ENCODE assay signal across 13 cellular contexts in genomic region chr6:42239333-42239732, GRCh38. TPM values are rescaled to one million over a fixed set of nuclear protein-coding genes. Genes with fewer than 3 reads are reported as not detected.
DNase-seq lines count a peak whose midpoint lies in the region; ATAC-seq and TF ChIP-seq lines count a peak whose summit lies in the region.
"Had no signal": no experiment of that assay in that cellular context is flagged by ENCODE, and none has a peak within 500 bp of the region (broad histone marks: within the 10 kb centered on the region; RNA-seq: fewer than 3 reads in every experiment).

No MANE protein-coding gene starts in this region.

- no peaks in the 10 kb centered on the region for H3K9me2 ChIP-seq in GM23248 (ENCODE audit: insufficient read depth)

- peak overlapping the region; percentile 42 for H3K4me2 ChIP-seq in GM23248 (ENCODE audit: unreplicated experiment)

- no peak for ATAC-seq in CD8-positive, alpha-beta T cell
- peak; percentile 16 for ATAC-seq in left lung
- no peak for ATAC-seq in GM21723 (IDR thresholded peaks at IDR 0.05; ENCODE audit: unreplicated experiment)
- no peak for ATAC-seq in naive thymus-derived CD8-positive, alpha-beta T cell

- peaks cover 21% of the 10 kb centered on the region for H3F3A ChIP-seq in GM23248 (ENCODE audit: insufficient read depth)

- no peak overlapping the region for H3K4me3 ChIP-seq in CD8-positive, alpha-beta T cell (ENCODE audit: low read depth, low read length)
- H3K4me3 ChIP-seq in GM23248 (no peak overlapping the region), left lung (no peak overlapping the region)
- H3K4me3 ChIP-seq: prostate gland had no signal

- in situ Hi-C loops in GM23248 (cut with MboI), result no loop called here

- no peaks in the 10 kb centered on the region for H4K20me1 ChIP-seq in GM23248 (ENCODE audit: insufficient read depth)

- no peaks in the 10 kb centered on the region for H3K9me3 Mint-ChIP-seq in CD8-positive, alpha-beta T cell
- no peaks in the 10 kb centered on the region for H3K9me3 Mint-ChIP-seq in activated T-helper 1 cell treated with anti-CD3 and anti-CD28 coated beads, Interleukin-12 subunit alpha, Interleukin-12 subunit beta, Interleukin-2, Interleukin-4 antibody, amounts not matched to agents 30 ng/mL and 10 ng/mL and 1 ng/mL, durations not matched to agents 14 hours and 24 hours and 36 hours
- H3K9me3 Mint-ChIP-seq in naive thymus-derived CD8-positive, alpha-beta T cell, result no peaks in the 10 kb centered on the region
- H3K9me3 Mint-ChIP-seq: CD8-positive, alpha-beta memory T cell had no signal

- H3K27me3 ChIP-seq in CD8-positive, alpha-beta T cell (ENCODE audit: insufficient read depth, low read length), result no peaks in the 10 kb centered on the region
- H3K27me3 ChIP-seq in GM23248 (replicated peaks; ENCODE audit: insufficient read depth), result no peaks in the 10 kb centered on the region
- no peaks in the 10 kb centered on the region for H3K27me3 ChIP-seq in left lung

- H3K9ac ChIP-seq in GM23248, result peak overlapping the region; percentile 27; the same call in 1 of the 2 replicates

- no peak for TF ChIP-seq CTCF in CD8-positive, alpha-beta T cell (IDR thresholded peaks at IDR 0.05)
- TF ChIP-seq CTCF in left lung (IDR thresholded peaks at IDR 0.05), result no peak

- POLR2A ChIA-PET in CD8-positive, alpha-beta T cell (lab: Charles Lee), result no interaction called here
- POLR2A ChIA-PET in naive thymus-derived CD8-positive, alpha-beta T cell (lab: Charles Lee), result no interaction called here

- H3K4me1 Mint-ChIP-seq in CD8-positive, alpha-beta T cell (ENCODE audit: low read depth), result no peaks in the 10 kb centered on the region
- peaks cover 6% of the 10 kb centered on the region for H3K4me1 Mint-ChIP-seq in activated T-helper 1 cell treated with anti-CD3 and anti-CD28 coated beads, Interleukin-12 subunit alpha, Interleukin-12 subunit beta, Interleukin-2, Interleukin-4 antibody, amounts not matched to agents 30 ng/mL and 10 ng/mL and 1 ng/mL, durations not matched to agents 14 hours and 24 hours and 36 hours (ENCODE audit: low read depth)
- H3K4me1 Mint-ChIP-seq in naive thymus-derived CD8-positive, alpha-beta T cell, result no peaks in the 10 kb centered on the region

- no peak for DNase-seq in CD8-positive, alpha-beta T cell
- DNase-seq in GM23248, result no peak
- no peak for DNase-seq in activated T-helper 1 cell treated with anti-CD3 and anti-CD28 coated beads, Interleukin-12 subunit alpha, Interleukin-12 subunit beta, Interleukin-2, Interleukin-4 antibody, amounts not matched to agents 30 ng/mL and 10 ng/mL and 1 ng/mL, durations not matched to agents 14 hours and 24 hours and 36 hours (ENCODE audit: low spot score)
- DNase-seq in left lung, result no peak
- DNase-seq in SHP77 treated with DMSO at 0.1 percent for 48 hours (lab: John Stamatoyannopoulos, UW), result no peak
- no peak for DNase-seq in retina
- DNase-seq in naive thymus-derived CD8-positive, alpha-beta T cell, result no peak
- DNase-seq: anterior cingulate cortex; CD8-positive, alpha-beta memory T cell; GOT3; NCI-H1694 had no signal

- no peak overlapping the region for H3K27ac ChIP-seq in CD8-positive, alpha-beta T cell (ENCODE audit: low read depth, low read length)
- peak overlapping the region; percentile 69 for H3K27ac ChIP-seq in GM23248
- H3K27ac ChIP-seq in left lung, result no peak overlapping the region
- H3K27ac ChIP-seq: prostate gland had no signal

- H3K79me2 ChIP-seq in GM23248 (ENCODE audit: insufficient read depth), result no peaks in the 10 kb centered on the region

- H2AFZ ChIP-seq in GM23248, result peak overlapping the region; percentile 63

- peaks cover 38% of the 10 kb centered on the region for H3K36me3 ChIP-seq in CD8-positive, alpha-beta T cell (ENCODE audit: insufficient read depth, low read length)
- no peaks in the 10 kb centered on the region for H3K36me3 ChIP-seq in GM23248 (ENCODE audit: low read depth)
- peaks cover 0 to 44% of the 10 kb centered on the region in 2 donors for H3K36me3 ChIP-seq in left lung

- peak overlapping the region; percentile 20 for H3K27ac Mint-ChIP-seq in CD8-positive, alpha-beta T cell
- H3K27ac Mint-ChIP-seq in activated T-helper 1 cell treated with anti-CD3 and anti-CD28 coated beads, Interleukin-12 subunit alpha, Interleukin-12 subunit beta, Interleukin-2, Interleukin-4 antibody, amounts not matched to agents 30 ng/mL and 10 ng/mL and 1 ng/mL, durations not matched to agents 14 hours and 24 hours and 36 hours, result peak overlapping the region; percentile 75
- peak overlapping the region in 5 of 10 donors; percentile 2 to 39 (median 2) for H3K27ac Mint-ChIP-seq in naive thymus-derived CD8-positive, alpha-beta T cell

- CTCF ChIA-PET in CD8-positive, alpha-beta T cell (lab: Charles Lee), result interaction anchor here (0.5 to 2.1 kb wide), 4 partner anchors 25 to 422 kb away, joined by 3 to 7 read pairs (median 3); no protein-coding TSS in a partner anchor

- H3K9me3 ChIP-seq in CD8-positive, alpha-beta T cell (ENCODE audit: low read length), result no peaks in the 10 kb centered on the region
- H3K9me3 ChIP-seq in GM23248 (ENCODE audit: low read depth) (no peaks in the 10 kb centered on the region), left lung (no peaks in the 10 kb centered on the region)
- H3K9me3 ChIP-seq: prostate gland had no signal

- H3K27me3 Mint-ChIP-seq in CD8-positive, alpha-beta T cell (ENCODE audit: low read depth), result no peaks in the 10 kb centered on the region
- H3K27me3 Mint-ChIP-seq in activated T-helper 1 cell treated with anti-CD3 and anti-CD28 coated beads, Interleukin-12 subunit alpha, Interleukin-12 subunit beta, Interleukin-2, Interleukin-4 antibody, amounts not matched to agents 30 ng/mL and 10 ng/mL and 1 ng/mL, durations not matched to agents 14 hours and 24 hours and 36 hours (ENCODE audit: insufficient read depth), result no peaks in the 10 kb centered on the region
- H3K27me3 Mint-ChIP-seq in naive thymus-derived CD8-positive, alpha-beta T cell, result no peaks in the 10 kb centered on the region

- intact Hi-C loops in CD8-positive, alpha-beta T cell (cut with DNase I, micrococcal nuclease), result no loop called here
- intact Hi-C loops in activated T-helper 1 cell treated with anti-CD3 and anti-CD28 coated beads, Interleukin-12 subunit alpha, Interleukin-12 subunit beta, Interleukin-2, Interleukin-4 antibody, amounts not matched to agents 30 ng/mL and 10 ng/mL and 1 ng/mL, durations not matched to agents 14 hours and 24 hours and 36 hours (cut with micrococcal nuclease), result no loop called here
- intact Hi-C loops in left lung (cut with DNase I), result no loop called here

- no peaks in the 10 kb centered on the region for H3K4me1 ChIP-seq in CD8-positive, alpha-beta T cell (ENCODE audit: insufficient read depth, low read length)
- peaks cover 16% of the 10 kb centered on the region for H3K4me1 ChIP-seq in GM23248 (ENCODE audit: insufficient read depth)
- H3K4me1 ChIP-seq in left lung, result no peaks in the 10 kb centered on the region
- H3K4me1 ChIP-seq: prostate gland had no signal

- no peak overlapping the region for H3K4me3 Mint-ChIP-seq in CD8-positive, alpha-beta T cell
- no peak overlapping the region for H3K4me3 Mint-ChIP-seq in activated T-helper 1 cell treated with anti-CD3 and anti-CD28 coated beads, Interleukin-12 subunit alpha, Interleukin-12 subunit beta, Interleukin-2, Interleukin-4 antibody, amounts not matched to agents 30 ng/mL and 10 ng/mL and 1 ng/mL, durations not matched to agents 14 hours and 24 hours and 36 hours
- no peak overlapping the region for H3K4me3 Mint-ChIP-seq in naive thymus-derived CD8-positive, alpha-beta T cell
- H3K4me3 Mint-ChIP-seq: CD8-positive, alpha-beta memory T cell had no signal

- WGBS in GM23248 (ENCODE audit: low coverage in 1 of 2, low lambda C conversion rate in 2 of 2, missing lambda C conversion rate in 2 of 2), 2 experiments, result 93 to 99% methylated on average over 5 of the region's 5 CpGs

- peaks cover 77% of the 10 kb centered on the region for H3K36me3 Mint-ChIP-seq in CD8-positive, alpha-beta T cell
- H3K36me3 Mint-ChIP-seq in activated T-helper 1 cell treated with anti-CD3 and anti-CD28 coated beads, Interleukin-12 subunit alpha, Interleukin-12 subunit beta, Interleukin-2, Interleukin-4 antibody, amounts not matched to agents 30 ng/mL and 10 ng/mL and 1 ng/mL, durations not matched to agents 14 hours and 24 hours and 36 hours (ENCODE audit: low read depth), result peaks cover 40% of the 10 kb centered on the region
- peaks cover 0 to 85% (median 8%) of the 10 kb centered on the region in 3 donors for H3K36me3 Mint-ChIP-seq in naive thymus-derived CD8-positive, alpha-beta T cell

RNA-seq across cellular contexts. Expression of gene MRPS10, which starts 21.7 kb away (rescaled TPM):
- 10 to 100 TPM; 17.0 to 17.4 TPM for total RNA-seq in CD8-positive, alpha-beta T cell
- 79.8 and 82.1 TPM in 2 replicates for total RNA-seq in GM23248 (2014; rRNA removed; shearing (Covaris generic))
- 60.6 and 65.1 TPM in 2 replicates for polyA plus RNA-seq in GM23248 (2016; fragmentation: Nextera tagmentation; extraction: Ambion mirVana)
- total RNA-seq in activated T-helper 1 cell treated with anti-CD3 and anti-CD28 coated beads, Interleukin-12 subunit alpha, Interleukin-12 subunit beta, Interleukin-2, Interleukin-4 antibody, amounts not matched to agents 30 ng/mL and 10 ng/mL and 1 ng/mL, durations not matched to agents 14 hours and 24 hours and 36 hours, result 48.8 and 49.7 TPM in 2 replicates
- total RNA-seq in left lung, result 10 to 100 TPM; 25.4 to 30.8 TPM
- total RNA-seq in naive thymus-derived CD8-positive, alpha-beta T cell, result 10 to 100 TPM; 29.0 to 31.8 TPM
- polyA plus RNA-seq in naive thymus-derived CD8-positive, alpha-beta T cell, result 10 to 100 TPM; 48.1 to 57.6 (median 48.4) TPM

RNA-seq across cellular contexts. Expression of gene GUCA1B, which starts 44.6 kb away (rescaled TPM):
- 1 to 10 TPM; 1.2 to 2.2 TPM for total RNA-seq in CD8-positive, alpha-beta T cell
- 0.22 and 1.3 TPM in 2 replicates for total RNA-seq in GM23248 (2014; rRNA removed; shearing (Covaris generic))
- polyA plus RNA-seq in GM23248 (2016; fragmentation: Nextera tagmentation; extraction: Ambion mirVana), result not detected in 2 replicates
- total RNA-seq in activated T-helper 1 cell treated with anti-CD3 and anti-CD28 coated beads, Interleukin-12 subunit alpha, Interleukin-12 subunit beta, Interleukin-2, Interleukin-4 antibody, amounts not matched to agents 30 ng/mL and 10 ng/mL and 1 ng/mL, durations not matched to agents 14 hours and 24 hours and 36 hours, result 1.0 and 1.1 TPM in 2 replicates
- total RNA-seq in left lung, result 1 to 10 TPM in 1 of 2 donors, under 1 TPM in 1; 0.38 to 1.7 TPM
- 1 to 10 TPM; 5.6 to 6.3 TPM for total RNA-seq in naive thymus-derived CD8-positive, alpha-beta T cell
- polyA plus RNA-seq in naive thymus-derived CD8-positive, alpha-beta T cell, result not detected
- polyA plus RNA-seq: CD8-positive, alpha-beta memory T cell had no signal
